26 cellular contexts compared by ENCODE assay signal in the genomic region with DNA sequence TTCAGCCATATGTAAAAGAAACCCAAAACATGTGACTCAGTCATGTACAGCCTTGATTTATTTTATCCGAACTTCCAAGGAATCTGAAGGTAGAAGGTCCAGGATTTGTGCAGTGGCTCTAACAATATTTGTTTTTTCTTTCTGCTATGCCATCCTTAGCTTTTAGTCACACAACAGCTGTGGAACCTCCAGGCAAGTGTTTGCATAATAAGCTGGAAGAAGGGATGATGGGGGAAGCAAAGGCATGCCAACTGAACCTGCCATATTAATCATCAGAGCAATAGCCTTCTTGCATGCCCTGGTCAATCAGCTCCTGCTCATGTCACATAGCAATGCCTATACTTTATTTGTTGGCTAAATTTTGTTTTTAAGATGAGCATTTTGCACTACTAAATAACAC.
"Had no signal": no experiment of that assay in that cellular context is flagged by ENCODE, and none has a peak within 500 bp of the region (broad histone marks: within the 10 kb centered on the region; RNA-seq: fewer than 3 reads in every experiment).

No MANE protein-coding gene starts in this region.

- DNase-seq: dermis blood vessel endothelial cell; effector memory CD4-positive, alpha-beta T cell; erythroblast; gastrocnemius medialis; head of caudate nucleus; left lung; mesendoderm; midbrain; natural killer cell; occipital lobe; ovary; posterior cingulate gyrus; psoas muscle; right cardiac atrium; sigmoid colon; spleen; stimulated activated CD4-positive, alpha-beta T cell treated with anti-CD3 and anti-CD28 coated beads, Interleukin-4, amount 100 ng/mL, for 4 hours; stimulated activated naive CD8-positive, alpha-beta T cell treated with anti-CD3 and anti-CD28 coated beads, Interleukin-15, Interleukin-2, amounts not matched to agents 100 U/mL and 50 U/mL, for 24 hours; substantia nigra; testis; tibial artery had no signal

- FAIRE-seq: endothelial cell of umbilical vein, keratinocyte had no signal

- ATAC-seq: gastrocnemius medialis; left lung; natural killer cell; psoas muscle; right cardiac atrium; stimulated activated memory B cell treated with anti-CD40 and anti-IgM and Interleukin-4, amounts not matched to agents 10 μg/mL and 1 μg/mL and 100 μg/mL, for 72 hours; stimulated activated naive CD8-positive, alpha-beta T cell treated with anti-CD3 and anti-CD28 coated beads, Interleukin-15, Interleukin-2, amounts not matched to agents 100 U/mL and 50 U/mL, for 24 hours had no signal

- H3K4me1 ChIP-seq: gastrocnemius medialis, left lung, psoas muscle, sigmoid colon, spleen, testis, tibial artery had no signal

- H3K9me3 ChIP-seq: gastrocnemius medialis, left lung, ovary, psoas muscle, sigmoid colon, testis, tibial artery had no signal

- H3K36me3 ChIP-seq: gastrocnemius medialis, left lung, ovary, sigmoid colon, spleen, tibial artery had no signal

- H3K27me3 ChIP-seq: gastrocnemius medialis, left lung, ovary, sigmoid colon, spleen, testis, tibial artery had no signal

- H3K4me3 ChIP-seq: coronary artery, gastrocnemius medialis, left lung, ovary, psoas muscle, sigmoid colon, skin epidermis, spleen, testis, tibial artery had no signal
